In the genomic region with DNA sequence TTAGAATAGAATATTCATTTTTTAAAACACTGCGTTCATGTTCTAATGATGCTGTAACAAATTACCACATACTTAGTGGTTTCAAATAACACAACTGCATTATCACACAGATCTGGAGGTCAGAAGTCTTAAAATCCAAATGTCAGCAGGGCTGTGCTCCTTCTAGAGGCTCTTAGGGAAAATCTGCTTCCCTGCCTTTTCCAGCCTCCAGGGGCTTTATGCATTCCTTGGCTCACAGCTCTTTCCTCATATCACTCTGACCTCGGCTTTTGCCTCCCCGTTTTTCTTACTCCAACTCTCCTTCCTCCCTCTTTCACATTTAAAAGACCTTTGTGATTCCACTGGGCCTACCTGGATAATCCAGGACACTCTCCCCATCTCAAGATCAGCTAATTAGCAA, we compare ENCODE assay signal across 1 cellular context.
A peak's percentile ranks its signal among the peaks of the same experiment; 100 is the strongest.
TF ChIP-seq lines count a peak whose summit lies in the region.

No MANE protein-coding gene starts in this region.

TF ChIP-seq in HEK293, 187 proteins besides CTCF, POLR2A, EP300 and RAD21:
- TF ChIP-seq ZNF335 (tag by site-specific recombination; conservative IDR thresholded peaks at IDR 0.05) (0 out of 2 replicates have a peak, but pooled peaks have one; percentile 32), ZNF157 (tag by site-specific recombination; IDR thresholded peaks at IDR 0.05) (no peak), TRIM28 (IDR thresholded peaks at IDR 0.05; ENCODE audit: borderline replicate concordance, low read length) (0 out of 2 replicates have a peak, but pooled peaks have one; percentile 25), FEZF1 (tag by site-specific recombination; IDR thresholded peaks at IDR 0.05) (peak; percentile 64)
